Comparison of ENCODE assay signal across 14 cellular contexts in genomic region chr3:125231895-125232294, GRCh38. TPM values are rescaled to one million over a fixed set of nuclear protein-coding genes. Genes with fewer than 3 reads are reported as not detected.
DNase-seq lines count a peak whose midpoint lies in the region; ATAC-seq, FAIRE-seq and TF ChIP-seq lines count a peak whose summit lies in the region.
"Had no signal": no experiment of that assay in that cellular context is flagged by ENCODE, and none has a peak within 500 bp of the region (broad histone marks: within the 10 kb centered on the region; RNA-seq: fewer than 3 reads in every experiment).

No MANE protein-coding gene starts in this region.

- no peak for TF ChIP-seq CTCF in foreskin fibroblast (IDR thresholded peaks at IDR 0.05; ENCODE audit: low read depth, low read length)
- TF ChIP-seq CTCF in HepG2 (CRISPR knock-in tag; IDR thresholded peaks at IDR 0.05), result no peak

- H3K27me3 Mint-ChIP-seq in activated naive CD4-positive, alpha-beta T cell treated with anti-CD3 and anti-CD28 coated beads, Interleukin-2, amount 10 ng/mL, durations not matched to agents 7 days and 5 days, result no peaks in the 10 kb centered on the region
- no peaks in the 10 kb centered on the region for H3K27me3 Mint-ChIP-seq in activated T-helper 2 cell treated with anti-CD3 and anti-CD28 coated beads, Interferon-gamma antibody, Interleukin-2, Interleukin-4, amounts not matched to agents 10 μg/mL and 5 μg/mL and 100 μg/mL, durations not matched to agents 14 hours and 24 hours and 36 hours (ENCODE audit: low read depth)

- POLR2A ChIA-PET in HEK293T (lab: Yijun Ruan, JAX) (no interaction called here), HepG2 (lab: Yijun Ruan, JAX) (interaction anchor here (0.9 kb wide), 1 partner anchor 125 kb away, joined by 4 read pairs; no protein-coding TSS in a partner anchor)

- H3K27ac Mint-ChIP-seq in activated naive CD4-positive, alpha-beta T cell treated with anti-CD3 and anti-CD28 coated beads, Interleukin-2, amount 50 U/mL, for 72 hours, result peak overlapping the region in 1 of 2 donors; percentile 94
- no peak overlapping the region for H3K27ac Mint-ChIP-seq in activated naive CD4-positive, alpha-beta T cell treated with anti-CD3 and anti-CD28 coated beads, Interleukin-2, amount 10 ng/mL, durations not matched to agents 7 days and 5 days
- H3K27ac Mint-ChIP-seq in activated T-helper 2 cell treated with anti-CD3 and anti-CD28 coated beads, Interferon-gamma antibody, Interleukin-2, Interleukin-4, amounts not matched to agents 10 μg/mL and 5 μg/mL and 100 μg/mL, durations not matched to agents 14 hours and 24 hours and 36 hours, result peak overlapping the region; percentile 60
- H3K27ac Mint-ChIP-seq: neural progenitor cell had no signal

- TF ChIP-seq RAD21 in HepG2 (CRISPR knock-in tag; IDR thresholded peaks at IDR 0.05), result no peak

- CTCF ChIA-PET in activated naive CD4-positive, alpha-beta T cell treated with anti-CD3 and anti-CD28 coated beads, Interleukin-2, amount 10 ng/mL, durations not matched to agents 7 days and 5 days (lab: Charles Lee), result no interaction called here
- CTCF ChIA-PET in HEK293T (lab: Yijun Ruan, JAX), result interaction anchor here (0.7 kb wide), 1 partner anchor 12 kb away, joined by 3 read pairs; no protein-coding TSS in a partner anchor
- CTCF ChIA-PET in HepG2 (lab: Yijun Ruan, JAX; ENCODE audit: low intra/inter-chr PET ratio, low total read pairs), result no interaction called here

- in situ Hi-C loops in HepG2 (cut with HindIII; ENCODE audit: extremely low pct_ligation_motif_present, low pct_unique_long_range_greater_than_20kb), result no loop called here

- H3K4me1 Mint-ChIP-seq in activated naive CD4-positive, alpha-beta T cell treated with anti-CD3 and anti-CD28 coated beads, Interleukin-2, amount 10 ng/mL, durations not matched to agents 7 days and 5 days, result no peaks in the 10 kb centered on the region
- peaks cover 18% of the 10 kb centered on the region for H3K4me1 Mint-ChIP-seq in activated T-helper 2 cell treated with anti-CD3 and anti-CD28 coated beads, Interferon-gamma antibody, Interleukin-2, Interleukin-4, amounts not matched to agents 10 μg/mL and 5 μg/mL and 100 μg/mL, durations not matched to agents 14 hours and 24 hours and 36 hours (ENCODE audit: low read depth)

- DNase-seq in activated naive CD4-positive, alpha-beta T cell treated with anti-CD3 and anti-CD28 coated beads, Interleukin-2, amount 50 U/mL, for 72 hours (ENCODE audit: low spot score in 2 of 2), result no peak
- no peak for DNase-seq in activated naive CD4-positive, alpha-beta T cell treated with anti-CD3 and anti-CD28 coated beads, Interleukin-2, amount 10 ng/mL, durations not matched to agents 7 days and 5 days
- no peak for DNase-seq in activated T-helper 2 cell treated with anti-CD3 and anti-CD28 coated beads, Interferon-gamma antibody, Interleukin-2, Interleukin-4, amounts not matched to agents 10 μg/mL and 5 μg/mL and 100 μg/mL, durations not matched to agents 14 hours and 24 hours and 36 hours (ENCODE audit: low spot score)
- DNase-seq in foreskin fibroblast (peak; percentile 52 to 65), HEK293T (ENCODE audit: extremely low spot score) (no peak), HepG2 (ENCODE audit: low spot score) (no peak), NCI-H146 treated with DMSO at 0.1 percent for 48 hours (lab: John Stamatoyannopoulos, UW; ENCODE audit: unreplicated experiment) (no peak)
- DNase-seq: activated CD4-positive, alpha-beta T cell treated with anti-CD3 and anti-CD28 coated beads for 4 hours; NCI-H1105; SHP77 had no signal

- no peaks in the 10 kb centered on the region for H3K4me1 ChIP-seq in HepG2 (ENCODE audit: insufficient read depth, low read length)
- H3K4me1 ChIP-seq: BLaER1, vagina had no signal

- H3K4me3 ChIP-seq in foreskin fibroblast (ENCODE audit: low read depth in 1 of 2, low read length in 2 of 2) (no peak overlapping the region), HepG2 (replicated peaks in 1 of 3; ENCODE audit: insufficient read depth in 1 of 3, low read depth in 2 of 3, low read length in 3 of 3) (no peak overlapping the region)
- H3K4me3 ChIP-seq: BLaER1, neural progenitor cell, vagina had no signal

- BruUV-seq in HepG2 (replicated peaks; lab: Mats Ljungman, UMichigan), result no TSS peak

- FAIRE-seq in HepG2 (lab: Jason Lieb, UNC), result no peak

- H3K27me3 ChIP-seq in HepG2 (ENCODE audit: control insufficient read depth in 1 of 2, insufficient read depth in 2 of 2, low read length in 2 of 2), result no peaks in the 10 kb centered on the region
- H3K27me3 ChIP-seq: BLaER1, neural progenitor cell, vagina had no signal

- no peaks in the 10 kb centered on the region for H3K79me2 ChIP-seq in HepG2 (ENCODE audit: insufficient read depth, low read length)

- H3K36me3 ChIP-seq in HepG2 (replicated peaks in 1 of 2; ENCODE audit: control insufficient read depth in 1 of 2, insufficient read depth in 2 of 2, low read length in 2 of 2), result peaks cover 4 to 29% of the 10 kb centered on the region in 2 experiments; a peak in 4 of 5 replicates

- H3K9me3 Mint-ChIP-seq in activated naive CD4-positive, alpha-beta T cell treated with anti-CD3 and anti-CD28 coated beads, Interleukin-2, amount 50 U/mL, for 72 hours, result peaks cover 3 to 12% of the 10 kb centered on the region in 2 donors
- H3K9me3 Mint-ChIP-seq in activated naive CD4-positive, alpha-beta T cell treated with anti-CD3 and anti-CD28 coated beads, Interleukin-2, amount 10 ng/mL, durations not matched to agents 7 days and 5 days, result peaks cover 5% of the 10 kb centered on the region
- H3K9me3 Mint-ChIP-seq in activated T-helper 2 cell treated with anti-CD3 and anti-CD28 coated beads, Interferon-gamma antibody, Interleukin-2, Interleukin-4, amounts not matched to agents 10 μg/mL and 5 μg/mL and 100 μg/mL, durations not matched to agents 14 hours and 24 hours and 36 hours, result peaks cover 8% of the 10 kb centered on the region
- H3K9me3 Mint-ChIP-seq: neural progenitor cell had no signal

- intact Hi-C loops in activated T-helper 2 cell treated with anti-CD3 and anti-CD28 coated beads, Interferon-gamma antibody, Interleukin-2, Interleukin-4, amounts not matched to agents 10 μg/mL and 5 μg/mL and 100 μg/mL, durations not matched to agents 14 hours and 24 hours and 36 hours (cut with micrococcal nuclease), result loop anchor here (1.0 to 5.0 kb wide), 4 partner anchors 76 to 180 kb away; no protein-coding TSS in a partner anchor
- intact Hi-C loops in HepG2 (cut with micrococcal nuclease; ENCODE audit: unreplicated experiment), result no loop called here

- no peak overlapping the region for H3K9ac ChIP-seq in HepG2 (ENCODE audit: insufficient read depth, low read depth, low read length)
- H3K9ac ChIP-seq: BLaER1, neural progenitor cell had no signal

- H3K27ac ChIP-seq in HepG2 (ENCODE audit: extremely low read length, insufficient read depth, low read length), result no peak overlapping the region
- H3K27ac ChIP-seq: BLaER1, neural progenitor cell, vagina had no signal

- H3K9me3 ChIP-seq in HepG2 (ENCODE audit: low read length), result no peaks in the 10 kb centered on the region
- H3K9me3 ChIP-seq: vagina had no signal

- ATAC-seq in activated naive CD4-positive, alpha-beta T cell treated with anti-CD3 and anti-CD28 coated beads, Interleukin-2, amount 50 U/mL, for 72 hours, result peak; percentile 87 to 95
- ATAC-seq in HG03354 (IDR thresholded peaks at IDR 0.05; ENCODE audit: poor library complexity, severe bottlenecking, unreplicated experiment) (no peak), HepG2 (no peak)

- no peak for TF ChIP-seq POLR2A in HepG2 (IDR thresholded peaks at IDR 0.05; ENCODE audit: insufficient read depth in 1 of 2, low read depth in 2 of 2, low read length in 2 of 2)

- WGBS in HepG2 (ENCODE audit: low lambda C conversion rate), result 90% methylated on average over 3 of the region's 3 CpGs

- H4K20me1 ChIP-seq in HepG2 (ENCODE audit: insufficient read depth, low read length), result no peaks in the 10 kb centered on the region
- H4K20me1 ChIP-seq: BLaER1 had no signal

- no peak overlapping the region for H3K4me2 ChIP-seq in HepG2 (ENCODE audit: low read depth, low read length)
- H3K4me2 ChIP-seq: BLaER1, neural progenitor cell had no signal

- TF ChIP-seq EP300 in HepG2 (IDR thresholded peaks at IDR 0.05; ENCODE audit: low read depth in 2 of 2, low read length in 2 of 2) (no peak), HepG2 (CRISPR knock-in tag; IDR thresholded peaks at IDR 0.05; ENCODE audit: borderline replicate concordance) (no peak)

- H3K4me3 Mint-ChIP-seq in activated naive CD4-positive, alpha-beta T cell treated with anti-CD3 and anti-CD28 coated beads, Interleukin-2, amount 10 ng/mL, durations not matched to agents 7 days and 5 days, result no peak overlapping the region
- no peak overlapping the region for H3K4me3 Mint-ChIP-seq in activated T-helper 2 cell treated with anti-CD3 and anti-CD28 coated beads, Interferon-gamma antibody, Interleukin-2, Interleukin-4, amounts not matched to agents 10 μg/mL and 5 μg/mL and 100 μg/mL, durations not matched to agents 14 hours and 24 hours and 36 hours (ENCODE audit: low read depth)
- H3K4me3 Mint-ChIP-seq: neural progenitor cell had no signal

- H3K36me3 Mint-ChIP-seq in activated naive CD4-positive, alpha-beta T cell treated with anti-CD3 and anti-CD28 coated beads, Interleukin-2, amount 50 U/mL, for 72 hours, result peaks cover 13 to 43% of the 10 kb centered on the region in 2 donors
- peaks cover 41% of the 10 kb centered on the region for H3K36me3 Mint-ChIP-seq in activated naive CD4-positive, alpha-beta T cell treated with anti-CD3 and anti-CD28 coated beads, Interleukin-2, amount 10 ng/mL, durations not matched to agents 7 days and 5 days
- peaks cover 62% of the 10 kb centered on the region for H3K36me3 Mint-ChIP-seq in activated T-helper 2 cell treated with anti-CD3 and anti-CD28 coated beads, Interferon-gamma antibody, Interleukin-2, Interleukin-4, amounts not matched to agents 10 μg/mL and 5 μg/mL and 100 μg/mL, durations not matched to agents 14 hours and 24 hours and 36 hours (ENCODE audit: low read depth)

- H2AFZ ChIP-seq in HepG2 (ENCODE audit: low read length), result no peak overlapping the region
- H2AFZ ChIP-seq: neural progenitor cell had no signal

RNA-seq across cellular contexts. Expression of gene SLC12A8, which starts 19.3 kb away (rescaled TPM):
- under 1 TPM; 0.34 to 0.35 TPM for total RNA-seq in activated naive CD4-positive, alpha-beta T cell treated with anti-CD3 and anti-CD28 coated beads, Interleukin-2, amount 50 U/mL, for 72 hours
- 1.3 and 1.4 TPM in 2 replicates for total RNA-seq in activated T-helper 2 cell treated with anti-CD3 and anti-CD28 coated beads, Interferon-gamma antibody, Interleukin-2, Interleukin-4, amounts not matched to agents 10 μg/mL and 5 μg/mL and 100 μg/mL, durations not matched to agents 14 hours and 24 hours and 36 hours
- 0.13 and 0.71 TPM in 2 replicates for total RNA-seq in HepG2 (2016; rRNA removed; fragmentation: Illumina TruSeq; extraction: Trizol)
- 0.18 and 0.40 TPM in 2 replicates for total RNA-seq in HepG2 (2016; cell fraction: cytosol; rRNA removed; fragmentation: Illumina TruSeq; extraction: Trizol; ENCODE audit: low read depth)
- total RNA-seq in HepG2 (2016; cell fraction: insoluble cytoplasmic fraction; rRNA removed; fragmentation: Illumina TruSeq; extraction: Trizol), result 0.33 and 0.52 TPM in 2 replicates
- 0.10 and 0.34 TPM in 2 replicates for total RNA-seq in HepG2 (2016; cell fraction: membrane; rRNA removed; fragmentation: Illumina TruSeq; extraction: Trizol)
- 0.56 and 0.65 TPM in 2 replicates for total RNA-seq in HepG2 (2016; cell fraction: nucleus; rRNA removed; fragmentation: Illumina TruSeq; extraction: Trizol)
- polyA plus RNA-seq in HepG2 (2011; rRNA removed), result 0.44 and 0.55 TPM in 2 replicates
- polyA plus RNA-seq in HepG2 (2011; cell fraction: cytosol; rRNA removed), result 0.16 and 0.17 TPM in 2 replicates
- polyA plus RNA-seq in HepG2 (2011; cell fraction: nucleus; rRNA removed), result 0.14 and 0.79 TPM in 2 replicates
- polyA plus RNA-seq in HepG2 (2012), result 0.24 TPM in 1 of 2 replicates, not detected in the other
- polyA plus RNA-seq in HepG2 (2016; cell fraction: cytosol; fragmentation: Illumina TruSeq; extraction: Trizol; ENCODE audit: low read depth), result 0.03 TPM in 1 of 2 replicates, not detected in the other
- polyA plus RNA-seq in HepG2 (2016; cell fraction: insoluble cytoplasmic fraction; fragmentation: Illumina TruSeq; extraction: Trizol; ENCODE audit: low read depth), result 0.13 TPM in 1 of 2 replicates, not detected in the other
- 0.14 TPM in 1 of 2 replicates, not detected in the other for polyA plus RNA-seq in HepG2 (2016; cell fraction: membrane; fragmentation: Illumina TruSeq; extraction: Trizol; ENCODE audit: low read depth)
- 0.73 and 1.4 TPM in 2 replicates for polyA plus RNA-seq in HepG2 (2016; cell fraction: nucleus; fragmentation: Illumina TruSeq; extraction: Trizol; ENCODE audit: insufficient read depth, low read depth)
- 1.2 and 6.6 TPM in 2 replicates for polyA minus RNA-seq in HepG2 (2011; rRNA and poly(A)+ RNA removed; ENCODE audit: low replicate concordance)
- not detected in 2 replicates for polyA minus RNA-seq in HepG2 (2011; cell fraction: cytosol; rRNA and poly(A)+ RNA removed)
- polyA minus RNA-seq in HepG2 (2011; cell fraction: nucleus; rRNA and poly(A)+ RNA removed), result 0.62 and 0.90 TPM in 2 replicates

Comparison
In these comparisons a context has a peak if more than half of its experiments do, and no peak if none do; other contexts are left out.
1. ATAC-seq: peak in activated naive CD4-positive, alpha-beta T cell treated with anti-CD3 and anti-CD28 coated beads, Interleukin-2, amount 50 U/mL, for 72 hours (2 of 2); none in HG03354 (single experiment) and HepG2 (single experiment).
2. DNase-seq: peak in foreskin fibroblast (2 of 2); none in activated naive CD4-positive, alpha-beta T cell treated with anti-CD3 and anti-CD28 coated beads, Interleukin-2, amount 50 U/mL, for 72 hours (0 of 2), activated naive CD4-positive, alpha-beta T cell treated with anti-CD3 and anti-CD28 coated beads, Interleukin-2, amount 10 ng/mL, durations not matched to agents 7 days and 5 days (single experiment), activated T-helper 2 cell treated with anti-CD3 and anti-CD28 coated beads, Interferon-gamma antibody, Interleukin-2, Interleukin-4, amounts not matched to agents 10 μg/mL and 5 μg/mL and 100 μg/mL, durations not matched to agents 14 hours and 24 hours and 36 hours (single experiment), HEK293T (single experiment), HepG2 (single experiment) and NCI-H146 treated with DMSO at 0.1 percent for 48 hours (single experiment).